Comparison of ENCODE assay signal across 8 cellular contexts in the genomic region with DNA sequence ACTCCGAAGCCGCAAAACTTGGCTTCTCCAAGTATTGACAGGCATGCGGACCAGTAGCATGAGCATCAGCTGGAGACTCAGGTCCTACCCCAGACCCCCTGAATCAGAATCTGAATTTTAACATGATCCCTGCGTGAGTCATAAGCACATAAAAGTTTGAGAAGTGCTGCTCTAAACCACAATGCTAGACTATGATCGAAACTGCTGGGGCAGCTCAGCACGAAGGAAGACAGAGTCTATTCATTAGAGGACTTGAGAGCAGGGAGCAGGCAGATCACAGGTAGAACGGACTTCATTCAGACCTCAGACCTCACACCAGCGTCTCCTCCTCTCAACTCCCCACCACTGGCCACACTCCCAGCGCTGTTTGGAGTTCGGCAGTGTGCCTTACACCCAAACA. TPM values are rescaled to one million over a fixed set of nuclear protein-coding genes. Genes with fewer than 3 reads are reported as not detected.
A peak's percentile ranks its signal among the peaks of the same experiment; 100 is the strongest.
DNase-seq lines count a peak whose midpoint lies in the region; ATAC-seq and FAIRE-seq lines count a peak whose summit lies in the region.

No MANE protein-coding gene starts in this region.

- H3K9me3 Mint-ChIP-seq in activated naive CD8-positive, alpha-beta T cell treated with anti-CD3 and anti-CD28 coated beads, Interleukin-2, amount 50 U/mL, for 24 hours, result no peaks in the 10 kb centered on the region

- no peak for FAIRE-seq in frontal cortex (lab: Jason Lieb, UNC)

- H3K4me3 Mint-ChIP-seq in activated naive CD8-positive, alpha-beta T cell treated with anti-CD3 and anti-CD28 coated beads, Interleukin-2, amount 50 U/mL, for 24 hours, result peak overlapping the region; percentile 21

- peak; percentile 56 for ATAC-seq in GM18907 (IDR thresholded peaks at IDR 0.05; ENCODE audit: unreplicated experiment)
- ATAC-seq in activated naive CD8-positive, alpha-beta T cell treated with anti-CD3 and anti-CD28 coated beads, Interleukin-2, amount 50 U/mL, for 24 hours, result peak; percentile 91
- ATAC-seq in HG03139 (IDR thresholded peaks at IDR 0.05; ENCODE audit: unreplicated experiment), result no peak
- no peak for ATAC-seq in esophagus mucosa

- no peak overlapping the region for H3K4me3 ChIP-seq in Karpas-422 (ENCODE audit: low read length)

- H3K27ac Mint-ChIP-seq in activated naive CD8-positive, alpha-beta T cell treated with anti-CD3 and anti-CD28 coated beads, Interleukin-2, amount 50 U/mL, for 24 hours, result peak overlapping the region; percentile 53

- no peaks in the 10 kb centered on the region for H3K9me2 ChIP-seq in Karpas-422 (replicated peaks; ENCODE audit: insufficient read depth, low read length)

- H3K4me2 ChIP-seq in Karpas-422 (ENCODE audit: low read depth, low read length, poor library complexity, severe bottlenecking), result no peak overlapping the region

- H3K27ac ChIP-seq in Karpas-422 (ENCODE audit: low read length), result peak overlapping the region; percentile 50

- H3K27me3 ChIP-seq in Karpas-422 (ENCODE audit: low read length), result no peaks in the 10 kb centered on the region

- peaks cover 50% of the 10 kb centered on the region for H3K4me1 Mint-ChIP-seq in activated naive CD8-positive, alpha-beta T cell treated with anti-CD3 and anti-CD28 coated beads, Interleukin-2, amount 50 U/mL, for 24 hours

- H4K20me1 ChIP-seq in Karpas-422 (ENCODE audit: insufficient read depth, low read depth, low read length), result no peaks in the 10 kb centered on the region

- no peaks in the 10 kb centered on the region for H3K9me3 ChIP-seq in Karpas-422 (ENCODE audit: low read length)

- H2AFZ ChIP-seq in Karpas-422 (ENCODE audit: low read length), result no peak overlapping the region

- peaks cover 59% of the 10 kb centered on the region for H3K4me1 ChIP-seq in Karpas-422 (ENCODE audit: low read length)

- DNase-seq in Karpas-422 (no peak), renal cortical epithelial cell (ENCODE audit: low read depth) (peak; percentile 78), frontal cortex (ENCODE audit: low spot score in 2 of 2) (no peak), NCI-H2029 treated with DMSO at 0.1 percent for 48 hours (lab: John Stamatoyannopoulos, UW) (no peak)
- DNase-seq in activated naive CD8-positive, alpha-beta T cell treated with anti-CD3 and anti-CD28 coated beads, Interleukin-2, amount 50 U/mL, for 24 hours, result peak; percentile 22

- no peaks in the 10 kb centered on the region for H3K27me3 Mint-ChIP-seq in activated naive CD8-positive, alpha-beta T cell treated with anti-CD3 and anti-CD28 coated beads, Interleukin-2, amount 50 U/mL, for 24 hours

- no peak overlapping the region for H3K9ac ChIP-seq in Karpas-422 (ENCODE audit: low read length)

- peaks cover 10% of the 10 kb centered on the region; the same call in 1 of the 2 replicates for H3K36me3 ChIP-seq in Karpas-422 (ENCODE audit: insufficient read depth, low read length)

- peaks cover 55% of the 10 kb centered on the region for H3K79me2 ChIP-seq in Karpas-422 (ENCODE audit: low read length)

- peaks cover 12% of the 10 kb centered on the region for H3K36me3 Mint-ChIP-seq in activated naive CD8-positive, alpha-beta T cell treated with anti-CD3 and anti-CD28 coated beads, Interleukin-2, amount 50 U/mL, for 24 hours (ENCODE audit: low read depth)

RNA-seq across cellular contexts. Expression of gene CAMK2G, which starts 16.9 kb away (rescaled TPM):
- total RNA-seq in Karpas-422 (2014; rRNA removed; shearing (Covaris generic); ENCODE audit: low replicate concordance), result 28.2 and 33.5 TPM in 2 replicates
- total RNA-seq in renal cortical epithelial cell (20.3 and 21.1 TPM in 2 replicates), esophagus mucosa (18.9 TPM), frontal cortex (50.1 TPM)

RNA-seq across cellular contexts. Expression of gene NDST2, which starts 46.0 kb away (rescaled TPM):
- total RNA-seq in Karpas-422 (2014; rRNA removed; shearing (Covaris generic); ENCODE audit: low replicate concordance), result 38.2 and 47.0 TPM in 2 replicates
- total RNA-seq in renal cortical epithelial cell (4.5 and 14.1 TPM in 2 replicates), esophagus mucosa (15.9 TPM), frontal cortex (7.7 TPM)

RNA-seq across cellular contexts. Expression of gene PLAU, which starts 53.5 kb away (rescaled TPM):
- 3.2 and 6.3 TPM in 2 replicates for total RNA-seq in Karpas-422 (2014; rRNA removed; shearing (Covaris generic); ENCODE audit: low replicate concordance)
- 238 and 1,509 TPM in 2 replicates for total RNA-seq in renal cortical epithelial cell
- 19.4 TPM for total RNA-seq in esophagus mucosa
- 0.82 TPM for total RNA-seq in frontal cortex

Comparison
In these comparisons a context has a peak if more than half of its experiments do, and no peak if none do; other contexts are left out.
1. ATAC-seq: peak in GM18907 (single experiment) and activated naive CD8-positive, alpha-beta T cell treated with anti-CD3 and anti-CD28 coated beads, Interleukin-2, amount 50 U/mL, for 24 hours (single experiment); none in HG03139 (single experiment) and esophagus mucosa (single experiment).
2. DNase-seq: peak in activated naive CD8-positive, alpha-beta T cell treated with anti-CD3 and anti-CD28 coated beads, Interleukin-2, amount 50 U/mL, for 24 hours (single experiment) and renal cortical epithelial cell (single experiment); none in Karpas-422 (single experiment), frontal cortex (0 of 2) and NCI-H2029 treated with DMSO at 0.1 percent for 48 hours (single experiment).
3. RNA of gene PLAU, which starts 53.5 kb away (total RNA-seq): 238 to 1,509 TPM in renal cortical epithelial cell; 19.4 TPM in esophagus mucosa (single experiment), 3.2 to 6.3 TPM in Karpas-422 and 0.82 TPM in frontal cortex (single experiment); every median in the first group is over 10 times any median in the second.